In genomic region chr17:29589524-29590260, GRCh38 we compare ENCODE assay signal across 8 cellular contexts. TPM values are rescaled to one million over a fixed set of nuclear protein-coding genes. Genes with fewer than 3 reads are reported as not detected.
DNase-seq lines count a peak whose midpoint lies in the region; ATAC-seq, FAIRE-seq and TF ChIP-seq lines count a peak whose summit lies in the region.

TSS of gene GIT1 (minus strand) at chr17:29589648. CDS start at chr17:29589378, 270 bp downstream.

- H3K9me3 Mint-ChIP-seq in neural crest cell = no peaks in the 10 kb centered on the region

- H3K4me3 Mint-ChIP-seq in neural crest cell = peak within 1 kb of the TSS; percentile 98

- H3K4me3 ChIP-seq in LNCaP clone FGC (ENCODE audit: low read depth, low read length) (peak within 1 kb of the TSS; percentile 69), foreskin fibroblast (ENCODE audit: low read depth in 1 of 2, low read length in 2 of 2) (peak within 1 kb of the TSS; percentile 75 to 77)

- ATAC-seq in GM21723 (IDR thresholded peaks at IDR 0.05; ENCODE audit: unreplicated experiment) = peak; percentile 43

- H3K27me3 Mint-ChIP-seq in neural crest cell (ENCODE audit: low read depth) = no peaks in the 10 kb centered on the region

- no peaks in the 10 kb centered on the region for H3K36me3 Mint-ChIP-seq in neural crest cell (ENCODE audit: low read depth)

- peak; percentile 87 for DNase-seq in D721Med (ENCODE audit: insufficient read length, low spot score)
- DNase-seq in LNCaP clone FGC (ENCODE audit: low read depth) = no peak
- peak; percentile 66 to 82 for DNase-seq in SHP77 (lab: John Stamatoyannopoulos, UW)
- peak; percentile 73 for DNase-seq in activated gamma-delta T cell treated with anti-CD3 and anti-CD28 coated beads, Interleukin-2, amount 50 U/mL, for 16 hours (ENCODE audit: low read depth)
- peak; percentile 88 to 96 for DNase-seq in foreskin fibroblast
- DNase-seq in neural crest cell (ENCODE audit: low read depth, low spot score) = peak; percentile 79

- no peak for FAIRE-seq in D721Med (lab: Jason Lieb, UNC)

- H3K27ac Mint-ChIP-seq in neural crest cell (ENCODE audit: unreplicated experiment) = peak within 1 kb of the TSS; percentile 71

- TF ChIP-seq CTCF in D721Med (IDR thresholded peaks at IDR 0.05; ENCODE audit: insufficient read depth, missing control alignments) = no peak
- no peak for TF ChIP-seq CTCF in LNCaP clone FGC (IDR thresholded peaks at IDR 0.05; ENCODE audit: control insufficient read depth, extremely low read depth, insufficient read depth)
- TF ChIP-seq CTCF in foreskin fibroblast (IDR thresholded peaks at IDR 0.05; ENCODE audit: low read depth, low read length) = no peak
- TF ChIP-seq CTCF in neural crest cell (conservative IDR thresholded peaks at IDR 0.05) = no peak
- no peak for TF ChIP-seq CTCF in subcutaneous adipose tissue (IDR thresholded peaks at IDR 0.05; ENCODE audit: low read depth)

- H3K4me1 Mint-ChIP-seq in neural crest cell = peaks cover 53% of the 10 kb centered on the region

RNA-seq across cellular contexts. Expression of gene GIT1, which starts in this region (rescaled TPM):
- 89.3 and 96.5 TPM in 2 replicates for total RNA-seq in neural crest cell
- total RNA-seq in subcutaneous adipose tissue = 10 to 100 TPM; 19.5 to 62.9 (median 30.8) TPM
